23 cellular contexts compared by ENCODE assay signal in genomic region chr1:172109357-172109756, GRCh38.
DNase-seq lines count a peak whose midpoint lies in the region; ATAC-seq, FAIRE-seq and TF ChIP-seq lines count a peak whose summit lies in the region.
"Had no signal": no experiment of that assay in that cellular context is flagged by ENCODE, and none has a peak within 500 bp of the region (broad histone marks: within the 10 kb centered on the region; RNA-seq: fewer than 3 reads in every experiment).

No MANE protein-coding gene starts in this region.

- H3K27ac ChIP-seq in liver (ENCODE audit: low read depth in 1 of 2, low read length in 2 of 2) = no peak overlapping the region
- H3K27ac ChIP-seq in HepG2 (ENCODE audit: extremely low read length, insufficient read depth, low read length) = no peak overlapping the region
- peak overlapping the region; percentile 33 for H3K27ac ChIP-seq in hepatocyte
- no peak overlapping the region for H3K27ac ChIP-seq in upper lobe of right lung
- no peak overlapping the region for H3K27ac ChIP-seq in pancreas
- H3K27ac ChIP-seq: 22Rv1, body of pancreas, heart left ventricle, RWPE1, tibial artery had no signal

- H2AFZ ChIP-seq in HepG2 (ENCODE audit: low read length) = no peak overlapping the region
- H2AFZ ChIP-seq in hepatocyte = no peak overlapping the region

- CTCF ChIA-PET in HepG2 (lab: Yijun Ruan, JAX; ENCODE audit: low intra/inter-chr PET ratio, low total read pairs) = no interaction called here

- H3K27me3 ChIP-seq in liver (ENCODE audit: control insufficient read depth in 4 of 4, insufficient read depth in 4 of 4, low read length in 3 of 4) (no peaks in the 10 kb centered on the region), HepG2 (ENCODE audit: control insufficient read depth in 1 of 2, insufficient read depth in 2 of 2, low read length in 2 of 2) (no peaks in the 10 kb centered on the region), hepatocyte (no peaks in the 10 kb centered on the region), upper lobe of right lung (no peaks in the 10 kb centered on the region), pancreas (no peaks in the 10 kb centered on the region)
- H3K27me3 ChIP-seq: body of pancreas, heart left ventricle, tibial artery had no signal

- no peak for FAIRE-seq in HepG2 (lab: Jason Lieb, UNC)
- FAIRE-seq in pancreas (lab: Jason Lieb, UNC) = no peak
- FAIRE-seq: kidney had no signal

- H3K9me3 Mint-ChIP-seq in brain = no peaks in the 10 kb centered on the region
- H3K9me3 Mint-ChIP-seq in activated naive CD8-positive, alpha-beta T cell treated with anti-CD3 and anti-CD28 coated beads, Interleukin-2, amount 50 U/mL, for 24 hours = no peaks in the 10 kb centered on the region
- H3K9me3 Mint-ChIP-seq: activated CD8-positive, alpha-beta T cell treated with anti-CD3 and anti-CD28 coated beads for 36 hours; activated T-cell treated with anti-CD3 and anti-CD28 coated beads, Interleukin-2, amount 50 U/mL, for 4 hours; stimulated activated effector memory CD8-positive, alpha-beta T cell treated with anti-CD3 and anti-CD28 coated beads, Interleukin-12 subunit alpha, Interleukin-12 subunit beta, amount 100 ng/mL, for 72 hours; WTC11 had no signal

- no peak for TF ChIP-seq CTCF in liver (IDR thresholded peaks at IDR 0.05; ENCODE audit: low read depth, low read length, missing input control)
- no peak for TF ChIP-seq CTCF in HepG2 (CRISPR knock-in tag; IDR thresholded peaks at IDR 0.05)
- TF ChIP-seq CTCF in brain (conservative IDR thresholded peaks at IDR 0.05) = no peak
- no peak for TF ChIP-seq CTCF in hepatocyte (IDR thresholded peaks at IDR 0.05; ENCODE audit: poor library complexity)
- no peak for TF ChIP-seq CTCF in upper lobe of right lung (IDR thresholded peaks at IDR 0.05)
- TF ChIP-seq CTCF in pancreas (IDR thresholded peaks at IDR 0.05) = no peak

- H3K4me3 ChIP-seq in liver (ENCODE audit: low read depth in 1 of 3, low read length in 3 of 3) (no peak overlapping the region), HepG2 (replicated peaks in 1 of 3; ENCODE audit: insufficient read depth in 1 of 3, low read depth in 2 of 3, low read length in 3 of 3) (no peak overlapping the region), hepatocyte (no peak overlapping the region), upper lobe of right lung (no peak overlapping the region), pancreas (no peak overlapping the region)
- H3K4me3 ChIP-seq: body of pancreas, heart left ventricle, tibial artery had no signal

- H3K4me2 ChIP-seq in HepG2 (ENCODE audit: low read depth, low read length) = no peak overlapping the region
- H3K4me2 ChIP-seq in hepatocyte = peak overlapping the region; percentile 38

- DNase-seq in HepG2 (ENCODE audit: low spot score) (no peak), hepatocyte (ENCODE audit: low spot score) (no peak), upper lobe of right lung (no peak), ecto neural progenitor cell (ENCODE audit: low spot score) (no peak), pancreas (no peak)
- no peak for DNase-seq in activated naive CD8-positive, alpha-beta T cell treated with anti-CD3 and anti-CD28 coated beads, Interleukin-2, amount 50 U/mL, for 24 hours
- DNase-seq: activated CD8-positive, alpha-beta T cell treated with anti-CD3 and anti-CD28 coated beads for 36 hours; activated T-cell treated with anti-CD3 and anti-CD28 coated beads, Interleukin-2, amount 50 U/mL, for 4 hours; body of pancreas; cortex of kidney; GOT3; heart left ventricle; kidney; NCI-H187; tibial artery had no signal

- intact Hi-C loops in HepG2 (cut with micrococcal nuclease; ENCODE audit: unreplicated experiment) (no loop called here), upper lobe of right lung (cut with DNase I) (no loop called here), pancreas (cut with DNase I) (no loop called here)

- peaks cover 2 to 5% (median 5%) of the 10 kb centered on the region in 4 donors for H3K4me1 ChIP-seq in liver (ENCODE audit: control insufficient read depth in 4 of 4, insufficient read depth in 4 of 4, low read length in 3 of 4)
- H3K4me1 ChIP-seq in HepG2 (ENCODE audit: insufficient read depth, low read length) = no peaks in the 10 kb centered on the region
- H3K4me1 ChIP-seq in hepatocyte (ENCODE audit: insufficient read depth) = peaks cover 4% of the 10 kb centered on the region
- no peaks in the 10 kb centered on the region for H3K4me1 ChIP-seq in upper lobe of right lung
- no peaks in the 10 kb centered on the region for H3K4me1 ChIP-seq in pancreas
- H3K4me1 ChIP-seq: body of pancreas, heart left ventricle, tibial artery had no signal

- WGBS in liver = 68% methylated on average over 5 of the region's 5 CpGs
- 4% methylated on average over 5 of the region's 5 CpGs for WGBS in HepG2 (ENCODE audit: low lambda C conversion rate)
- 54% methylated on average over 5 of the region's 5 CpGs for WGBS in hepatocyte (ENCODE audit: low lambda C conversion rate, missing lambda C conversion rate)
- WGBS in pancreas, 2 donors = 76 to 81% methylated on average over 5 of the region's 5 CpGs

- TF ChIP-seq EP300 in HepG2 (IDR thresholded peaks at IDR 0.05; ENCODE audit: low read depth in 2 of 2, low read length in 2 of 2) = no peak
- TF ChIP-seq EP300 in HepG2 (CRISPR knock-in tag; IDR thresholded peaks at IDR 0.05; ENCODE audit: borderline replicate concordance) = no peak

- TF ChIP-seq RAD21 in liver (IDR thresholded peaks at IDR 0.05) (no peak), HepG2 (CRISPR knock-in tag; IDR thresholded peaks at IDR 0.05) (no peak)

- POLR2A ChIA-PET in HepG2 (lab: Yijun Ruan, JAX) = no interaction called here

- in situ Hi-C loops in HepG2 (cut with HindIII; ENCODE audit: extremely low pct_ligation_motif_present, low pct_unique_long_range_greater_than_20kb) = no loop called here

- BruUV-seq in HepG2 (replicated peaks; lab: Mats Ljungman, UMichigan) = no TSS peak

- ATAC-seq in HepG2 = no peak
- peak; percentile 33 for ATAC-seq in upper lobe of right lung
- ATAC-seq in activated naive CD8-positive, alpha-beta T cell treated with anti-CD3 and anti-CD28 coated beads, Interleukin-2, amount 50 U/mL, for 24 hours = no peak
- no peak for ATAC-seq in pancreas
- ATAC-seq: activated CD8-positive, alpha-beta T cell treated with anti-CD3 and anti-CD28 coated beads for 36 hours; activated T-cell treated with anti-CD3 and anti-CD28 coated beads, Interleukin-2, amount 50 U/mL, for 4 hours; body of pancreas; heart left ventricle; stimulated activated effector memory CD8-positive, alpha-beta T cell treated with anti-CD3 and anti-CD28 coated beads, Interleukin-12 subunit alpha, Interleukin-12 subunit beta, amount 100 ng/mL, for 72 hours; WTC11 had no signal

- no peaks in the 10 kb centered on the region for H3K36me3 Mint-ChIP-seq in brain
- no peaks in the 10 kb centered on the region for H3K36me3 Mint-ChIP-seq in activated naive CD8-positive, alpha-beta T cell treated with anti-CD3 and anti-CD28 coated beads, Interleukin-2, amount 50 U/mL, for 24 hours (ENCODE audit: low read depth)
- H3K36me3 Mint-ChIP-seq: activated naive CD8-positive, alpha-beta T cell; CD14-positive monocyte; stimulated activated effector memory CD8-positive, alpha-beta T cell treated with anti-CD3 and anti-CD28 coated beads, Interleukin-12 subunit alpha, Interleukin-12 subunit beta, amount 100 ng/mL, for 72 hours; WTC11 had no signal

- H3K9ac ChIP-seq in liver (ENCODE audit: low read depth in 1 of 2, low read length in 2 of 2) (no peak overlapping the region), HepG2 (ENCODE audit: insufficient read depth, low read depth, low read length) (no peak overlapping the region)

- peak overlapping the region in 3 of 5 experiments; percentile 12 to 73 (median 27) for H3K27ac Mint-ChIP-seq in brain
- H3K27ac Mint-ChIP-seq in activated naive CD8-positive, alpha-beta T cell treated with anti-CD3 and anti-CD28 coated beads, Interleukin-2, amount 50 U/mL, for 24 hours = no peak overlapping the region
- H3K27ac Mint-ChIP-seq: activated CD8-positive, alpha-beta T cell treated with anti-CD3 and anti-CD28 coated beads for 36 hours; activated naive CD8-positive, alpha-beta T cell; CD14-positive monocyte; stimulated activated effector memory CD8-positive, alpha-beta T cell treated with anti-CD3 and anti-CD28 coated beads, Interleukin-12 subunit alpha, Interleukin-12 subunit beta, amount 100 ng/mL, for 72 hours; WTC11 had no signal

- H3K9me2 ChIP-seq in hepatocyte (replicated peaks; ENCODE audit: insufficient read depth) = no peaks in the 10 kb centered on the region

- H3K36me3 ChIP-seq in liver (ENCODE audit: control insufficient read depth in 4 of 4, insufficient read depth in 3 of 4, low read depth in 1 of 4, low read length in 3 of 4) = no peaks in the 10 kb centered on the region
- no peaks in the 10 kb centered on the region for H3K36me3 ChIP-seq in HepG2 (replicated peaks in 1 of 2; ENCODE audit: control insufficient read depth in 1 of 2, insufficient read depth in 2 of 2, low read length in 2 of 2)
- H3K36me3 ChIP-seq in hepatocyte (replicated peaks; ENCODE audit: insufficient read depth, low read depth) = no peaks in the 10 kb centered on the region
- H3K36me3 ChIP-seq in upper lobe of right lung = no peaks in the 10 kb centered on the region
- no peaks in the 10 kb centered on the region for H3K36me3 ChIP-seq in pancreas
- H3K36me3 ChIP-seq: heart left ventricle, tibial artery had no signal

- H3K79me2 ChIP-seq in HepG2 (ENCODE audit: insufficient read depth, low read length) = no peaks in the 10 kb centered on the region
- H3K79me2 ChIP-seq in hepatocyte = no peaks in the 10 kb centered on the region

- H3K9me3 ChIP-seq in liver (ENCODE audit: control insufficient read depth in 4 of 4, low read length in 3 of 4) = no peaks in the 10 kb centered on the region
- H3K9me3 ChIP-seq in HepG2 (ENCODE audit: low read length) = no peaks in the 10 kb centered on the region
- no peaks in the 10 kb centered on the region for H3K9me3 ChIP-seq in hepatocyte (ENCODE audit: low read depth)
- H3K9me3 ChIP-seq in upper lobe of right lung = no peaks in the 10 kb centered on the region
- H3K9me3 ChIP-seq in pancreas = no peaks in the 10 kb centered on the region
- H3K9me3 ChIP-seq: body of pancreas, heart left ventricle, tibial artery had no signal

- peak overlapping the region in 2 of 5 experiments; percentile 17 to 37 for H3K4me3 Mint-ChIP-seq in brain
- H3K4me3 Mint-ChIP-seq in activated naive CD8-positive, alpha-beta T cell treated with anti-CD3 and anti-CD28 coated beads, Interleukin-2, amount 50 U/mL, for 24 hours = no peak overlapping the region
- H3K4me3 Mint-ChIP-seq: activated CD8-positive, alpha-beta T cell treated with anti-CD3 and anti-CD28 coated beads for 36 hours; activated naive CD8-positive, alpha-beta T cell; activated T-cell treated with anti-CD3 and anti-CD28 coated beads, Interleukin-2, amount 50 U/mL, for 4 hours; CD14-positive monocyte; stimulated activated effector memory CD8-positive, alpha-beta T cell treated with anti-CD3 and anti-CD28 coated beads, Interleukin-12 subunit alpha, Interleukin-12 subunit beta, amount 100 ng/mL, for 72 hours; WTC11 had no signal

- TF ChIP-seq POLR2A in HepG2 (IDR thresholded peaks at IDR 0.05; ENCODE audit: insufficient read depth in 1 of 2, low read depth in 2 of 2, low read length in 2 of 2) = no peak

- H3K27me3 Mint-ChIP-seq in brain = peaks cover 2% of the 10 kb centered on the region
- H3K27me3 Mint-ChIP-seq in activated naive CD8-positive, alpha-beta T cell treated with anti-CD3 and anti-CD28 coated beads, Interleukin-2, amount 50 U/mL, for 24 hours = peaks cover 1% of the 10 kb centered on the region
- H3K27me3 Mint-ChIP-seq: activated CD8-positive, alpha-beta T cell treated with anti-CD3 and anti-CD28 coated beads for 36 hours; activated naive CD8-positive, alpha-beta T cell had no signal

- H4K20me1 ChIP-seq in HepG2 (ENCODE audit: insufficient read depth, low read length) (no peaks in the 10 kb centered on the region), hepatocyte (ENCODE audit: insufficient read depth, poor library complexity, severe bottlenecking) (no peaks in the 10 kb centered on the region)

- peaks cover 44% of the 10 kb centered on the region for H3K4me1 Mint-ChIP-seq in brain
- H3K4me1 Mint-ChIP-seq in activated naive CD8-positive, alpha-beta T cell treated with anti-CD3 and anti-CD28 coated beads, Interleukin-2, amount 50 U/mL, for 24 hours = no peaks in the 10 kb centered on the region
- H3K4me1 Mint-ChIP-seq: stimulated activated effector memory CD8-positive, alpha-beta T cell treated with anti-CD3 and anti-CD28 coated beads, Interleukin-12 subunit alpha, Interleukin-12 subunit beta, amount 100 ng/mL, for 72 hours; WTC11 had no signal
